ENCODE assay signal across 27 cellular contexts in genomic region chr1:67041836-67042503, GRCh38. TPM values are rescaled to one million over a fixed set of nuclear protein-coding genes. Genes with fewer than 3 reads are reported as not detected.
DNase-seq lines count a peak whose midpoint lies in the region; ATAC-seq, FAIRE-seq and TF ChIP-seq lines count a peak whose summit lies in the region.
"Had no signal": no experiment of that assay in that cellular context is flagged by ENCODE, and none has a peak within 500 bp of the region (broad histone marks: within the 10 kb centered on the region; RNA-seq: fewer than 3 reads in every experiment).

No MANE protein-coding gene starts in this region.

- H3K27ac Mint-ChIP-seq in stimulated activated naive CD8-positive, alpha-beta T cell treated with anti-CD3 and anti-CD28 coated beads, Interleukin-15, Interleukin-2, amounts not matched to agents 100 ng/mL and 50 ng/mL, for 24 hours, result peak overlapping the region; percentile 16
- no peak overlapping the region for H3K27ac Mint-ChIP-seq in stimulated activated naive CD8-positive, alpha-beta T cell treated with anti-CD3 and anti-CD28 coated beads, Interleukin-15, amount 100 ng/mL, for 72 hours
- no peak overlapping the region for H3K27ac Mint-ChIP-seq in astrocyte (ENCODE audit: unreplicated experiment)
- H3K27ac Mint-ChIP-seq: activated CD4-positive, alpha-beta T cell treated with anti-CD3 and anti-CD28 coated beads, Interleukin-2, amount 10 ng/mL, durations not matched to agents 24 days and 14 days; dendritic cell treated with granulocyte-macrophage colony-stimulating factor and Interleukin-4, amounts not matched to agents 40 ng/mL and 50 ng/mL, for 4 days had no signal

- H3K9ac ChIP-seq in astrocyte (ENCODE audit: low read length), result no peak overlapping the region

- no peaks in the 10 kb centered on the region for H3K27me3 ChIP-seq in astrocyte (ENCODE audit: insufficient read depth, low read length)
- H3K27me3 ChIP-seq: cardiac muscle cell, foreskin keratinocyte, hepatocyte, upper lobe of left lung had no signal

- no peak overlapping the region for H2AFZ ChIP-seq in astrocyte (ENCODE audit: low read depth, low read length)
- H2AFZ ChIP-seq: hepatocyte had no signal

- H3K9me3 ChIP-seq in astrocyte (ENCODE audit: insufficient read depth, low read depth, low read length), result no peaks in the 10 kb centered on the region
- H3K9me3 ChIP-seq: prostate gland, upper lobe of left lung had no signal

- H3K4me3 ChIP-seq in astrocyte (ENCODE audit: insufficient read depth, low read depth, low read length) (no peak overlapping the region), fibroblast of the aortic adventitia (ENCODE audit: low read depth, low read length) (no peak overlapping the region)
- H3K4me3 ChIP-seq: cardiac muscle cell, hepatocyte, prostate gland, upper lobe of left lung had no signal

- H3K4me3 Mint-ChIP-seq in stimulated activated naive CD8-positive, alpha-beta T cell treated with anti-CD3 and anti-CD28 coated beads, Interleukin-15, Interleukin-2, amounts not matched to agents 100 ng/mL and 50 ng/mL, for 24 hours, result no peak overlapping the region
- no peak overlapping the region for H3K4me3 Mint-ChIP-seq in stimulated activated naive CD8-positive, alpha-beta T cell treated with anti-CD3 and anti-CD28 coated beads, Interleukin-15, amount 100 ng/mL, for 72 hours
- no peak overlapping the region for H3K4me3 Mint-ChIP-seq in astrocyte (ENCODE audit: unreplicated experiment)
- H3K4me3 Mint-ChIP-seq: activated CD4-positive, alpha-beta T cell treated with anti-CD3 and anti-CD28 coated beads, Interleukin-2, amount 10 ng/mL, durations not matched to agents 24 days and 14 days; dendritic cell treated with granulocyte-macrophage colony-stimulating factor and Interleukin-4, amounts not matched to agents 40 ng/mL and 50 ng/mL, for 4 days; naive B cell had no signal

- no peaks in the 10 kb centered on the region for H3K79me2 ChIP-seq in astrocyte (ENCODE audit: insufficient read depth, low read length)

- peak; percentile 17 for FAIRE-seq in astrocyte (lab: Jason Lieb, UNC)
- FAIRE-seq: A204.1 had no signal

- peaks cover 3% of the 10 kb centered on the region for H4K20me1 ChIP-seq in astrocyte (ENCODE audit: insufficient read depth, low read length)

- peaks cover 84% of the 10 kb centered on the region for H3K36me3 Mint-ChIP-seq in stimulated activated naive CD8-positive, alpha-beta T cell treated with anti-CD3 and anti-CD28 coated beads, Interleukin-15, Interleukin-2, amounts not matched to agents 100 ng/mL and 50 ng/mL, for 24 hours (ENCODE audit: low read depth)
- peaks cover 20% of the 10 kb centered on the region for H3K36me3 Mint-ChIP-seq in astrocyte (ENCODE audit: low read depth, unreplicated experiment)

- no peak for DNase-seq in stimulated activated naive CD8-positive, alpha-beta T cell treated with anti-CD3 and anti-CD28 coated beads, Interleukin-15, amount 100 ng/mL, for 72 hours
- DNase-seq in astrocyte (ENCODE audit: low read depth) (peak; percentile 41), fibroblast of the aortic adventitia (ENCODE audit: low read depth) (peak; percentile 57)
- no peak for DNase-seq in stimulated activated CD4-positive, alpha-beta T cell treated with anti-CD3 and anti-CD28 coated beads, Interleukin-2, amount 100 ng/mL, for 48 hours
- DNase-seq: activated CD4-positive, alpha-beta T cell treated with anti-CD3 and anti-CD28 coated beads, Interleukin-2, amount 10 ng/mL, durations not matched to agents 24 days and 14 days; activated naive CD4-positive, alpha-beta T cell treated with Interleukin-2 at 50 U/mL for 16 hours; activated T-cell treated with anti-CD3 and anti-CD28 coated beads, Interleukin-2, amount 50 U/mL, for 48 hours; C1 segment of cervical spinal cord; foreskin keratinocyte; naive B cell; NCI-H187; NCI-H2227 treated with DMSO at 0.1 percent for 48 hours; NCI-H774; substantia nigra; upper lobe of left lung; WERI-Rb-1 had no signal

- TF ChIP-seq CTCF in astrocyte (IDR thresholded peaks at IDR 0.05; ENCODE audit: insufficient read depth, low read depth, low read length), result no peak
- no peak for TF ChIP-seq CTCF in fibroblast of the aortic adventitia (IDR thresholded peaks at IDR 0.05; ENCODE audit: insufficient read depth, low read length)

- H3K9me3 Mint-ChIP-seq in stimulated activated naive CD8-positive, alpha-beta T cell treated with anti-CD3 and anti-CD28 coated beads, Interleukin-15, Interleukin-2, amounts not matched to agents 100 ng/mL and 50 ng/mL, for 24 hours, result no peaks in the 10 kb centered on the region
- peaks cover 0 to under 1% of the 10 kb centered on the region in 2 donors for H3K9me3 Mint-ChIP-seq in stimulated activated naive CD8-positive, alpha-beta T cell treated with anti-CD3 and anti-CD28 coated beads, Interleukin-15, amount 100 ng/mL, for 72 hours
- no peaks in the 10 kb centered on the region for H3K9me3 Mint-ChIP-seq in astrocyte (ENCODE audit: unreplicated experiment)

- ATAC-seq in stimulated activated naive CD8-positive, alpha-beta T cell treated with anti-CD3 and anti-CD28 coated beads, Interleukin-15, amount 100 ng/mL, for 72 hours, result no peak
- ATAC-seq in HG03354 (IDR thresholded peaks at IDR 0.05; ENCODE audit: poor library complexity, severe bottlenecking, unreplicated experiment) (no peak), GM18517 (IDR thresholded peaks at IDR 0.05; ENCODE audit: unreplicated experiment) (no peak), HG02588 (IDR thresholded peaks at IDR 0.05; ENCODE audit: unreplicated experiment) (no peak)
- ATAC-seq: foreskin keratinocyte, left lobe of liver had no signal

- peaks cover 7% of the 10 kb centered on the region for H3K4me1 Mint-ChIP-seq in stimulated activated naive CD8-positive, alpha-beta T cell treated with anti-CD3 and anti-CD28 coated beads, Interleukin-15, Interleukin-2, amounts not matched to agents 100 ng/mL and 50 ng/mL, for 24 hours (ENCODE audit: low read depth)
- peaks cover 6% of the 10 kb centered on the region for H3K4me1 Mint-ChIP-seq in stimulated activated naive CD8-positive, alpha-beta T cell treated with anti-CD3 and anti-CD28 coated beads, Interleukin-15, amount 100 ng/mL, for 72 hours
- H3K4me1 Mint-ChIP-seq in astrocyte (ENCODE audit: low read depth, unreplicated experiment), result no peaks in the 10 kb centered on the region

- no peak overlapping the region for H3K27ac ChIP-seq in astrocyte (ENCODE audit: low read depth, low read length)
- H3K27ac ChIP-seq: cardiac muscle cell, foreskin keratinocyte, hepatocyte, prostate gland, RWPE1, upper lobe of left lung, WERI-Rb-1 had no signal

- H3K27me3 Mint-ChIP-seq in stimulated activated naive CD8-positive, alpha-beta T cell treated with anti-CD3 and anti-CD28 coated beads, Interleukin-15, Interleukin-2, amounts not matched to agents 100 ng/mL and 50 ng/mL, for 24 hours, result no peaks in the 10 kb centered on the region
- no peaks in the 10 kb centered on the region for H3K27me3 Mint-ChIP-seq in stimulated activated naive CD8-positive, alpha-beta T cell treated with anti-CD3 and anti-CD28 coated beads, Interleukin-15, amount 100 ng/mL, for 72 hours
- no peaks in the 10 kb centered on the region for H3K27me3 Mint-ChIP-seq in astrocyte (ENCODE audit: low read depth, unreplicated experiment)
- H3K27me3 Mint-ChIP-seq: activated CD4-positive, alpha-beta T cell treated with anti-CD3 and anti-CD28 coated beads, Interleukin-2, amount 10 ng/mL, durations not matched to agents 24 days and 14 days; dendritic cell treated with granulocyte-macrophage colony-stimulating factor and Interleukin-4, amounts not matched to agents 40 ng/mL and 50 ng/mL, for 4 days; naive B cell had no signal

- H3K4me1 ChIP-seq in astrocyte (ENCODE audit: insufficient read depth, low read length), result no peaks in the 10 kb centered on the region
- H3K4me1 ChIP-seq: foreskin keratinocyte, prostate gland, upper lobe of left lung had no signal

- H3K4me2 ChIP-seq in astrocyte (ENCODE audit: low read length), result no peak overlapping the region
- H3K4me2 ChIP-seq: hepatocyte had no signal

- peaks cover 45% of the 10 kb centered on the region for H3K36me3 ChIP-seq in astrocyte (ENCODE audit: insufficient read depth, low read length)
- H3K36me3 ChIP-seq: prostate gland had no signal

RNA-seq across cellular contexts. Expression of gene SLC35D1, which starts 12.0 kb away (rescaled TPM):
- total RNA-seq in astrocyte (12.7 and 13.1 TPM in 2 replicates), fibroblast of the aortic adventitia (ENCODE audit: low replicate concordance) (8.7 and 12.6 TPM in 2 replicates)

Comparison
In these comparisons a context has a peak if more than half of its experiments do, and no peak if none do; other contexts are left out.
1. DNase-seq: peak in astrocyte (single experiment) and fibroblast of the aortic adventitia (single experiment); none in stimulated activated naive CD8-positive, alpha-beta T cell treated with anti-CD3 and anti-CD28 coated beads, Interleukin-15, amount 100 ng/mL, for 72 hours (0 of 2) and stimulated activated CD4-positive, alpha-beta T cell treated with anti-CD3 and anti-CD28 coated beads, Interleukin-2, amount 100 ng/mL, for 48 hours (0 of 2).